Comparison of ENCODE assay signal across 9 cellular contexts in the genomic region with DNA sequence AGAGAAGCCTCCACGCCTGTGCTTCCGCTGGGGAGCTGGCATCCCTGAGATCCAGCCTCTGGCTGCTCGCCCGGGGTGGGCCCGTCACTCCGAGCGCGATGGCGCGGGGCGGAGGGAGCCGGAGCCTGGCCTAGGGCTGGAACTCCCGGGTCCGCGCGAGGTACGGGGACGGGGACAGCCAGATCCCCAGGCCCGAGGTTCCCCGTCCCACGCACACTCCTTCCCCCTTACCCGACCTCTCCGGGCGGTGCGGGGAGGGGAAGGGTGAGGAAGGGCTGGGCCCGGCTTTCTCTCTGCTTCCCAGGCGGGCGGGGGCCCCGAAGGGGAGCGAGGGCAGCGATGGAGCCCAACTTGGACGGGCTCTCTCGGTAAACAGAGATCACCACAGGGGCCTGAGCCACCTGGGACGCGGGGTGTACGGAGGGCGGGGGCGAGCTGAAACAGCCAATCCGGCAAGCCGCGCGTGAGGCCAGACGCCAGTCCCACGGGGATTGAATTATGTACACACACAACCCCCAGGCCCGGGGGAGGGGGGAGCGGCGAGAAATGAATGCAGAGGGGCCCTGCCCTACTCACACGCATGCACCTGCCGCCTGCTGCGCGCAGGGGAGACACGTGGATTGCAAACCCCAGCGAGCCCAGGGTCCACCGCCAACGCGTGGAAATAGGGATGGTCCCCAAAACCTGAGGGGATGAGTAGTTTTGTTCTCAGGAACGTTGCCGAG. TPM values are rescaled to one million over a fixed set of nuclear protein-coding genes. Genes with fewer than 3 reads are reported as not detected.
DNase-seq lines count a peak whose midpoint lies in the region; ATAC-seq, FAIRE-seq and TF ChIP-seq lines count a peak whose summit lies in the region.
"Had no signal": no experiment of that assay in that cellular context is flagged by ENCODE, and none has a peak within 500 bp of the region (broad histone marks: within the 10 kb centered on the region; RNA-seq: fewer than 3 reads in every experiment).

A gene with protein sequence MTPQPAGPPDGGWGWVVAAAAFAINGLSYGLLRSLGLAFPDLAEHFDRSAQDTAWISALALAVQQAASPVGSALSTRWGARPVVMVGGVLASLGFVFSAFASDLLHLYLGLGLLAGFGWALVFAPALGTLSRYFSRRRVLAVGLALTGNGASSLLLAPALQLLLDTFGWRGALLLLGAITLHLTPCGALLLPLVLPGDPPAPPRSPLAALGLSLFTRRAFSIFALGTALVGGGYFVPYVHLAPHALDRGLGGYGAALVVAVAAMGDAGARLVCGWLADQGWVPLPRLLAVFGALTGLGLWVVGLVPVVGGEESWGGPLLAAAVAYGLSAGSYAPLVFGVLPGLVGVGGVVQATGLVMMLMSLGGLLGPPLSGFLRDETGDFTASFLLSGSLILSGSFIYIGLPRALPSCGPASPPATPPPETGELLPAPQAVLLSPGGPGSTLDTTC (minus strand): TSS at position 549 of the 725 bp plus-strand sequence. CDS start 579 bp downstream, outside the sequence.

- H3K36me3 ChIP-seq in ES-I3 (ENCODE audit: insufficient read depth, low read length) (no peaks in the 10 kb centered on the region), keratinocyte (ENCODE audit: control insufficient read depth in 2 of 2, extremely low read depth in 1 of 2, insufficient read depth in 2 of 2, low read length in 2 of 2) (no peaks in the 10 kb centered on the region)

- no peak for ATAC-seq in GM21576 (IDR thresholded peaks at IDR 0.05; ENCODE audit: unreplicated experiment)
- no peak for ATAC-seq in GM18907 (IDR thresholded peaks at IDR 0.05; ENCODE audit: unreplicated experiment)

- H3K4me3 ChIP-seq in astrocyte of the cerebellum (ENCODE audit: low read depth, low read length): peak within 1 kb of the TSS; percentile 27
- peak within 1 kb of the TSS; percentile 21 to 46 (median 35) for H3K4me3 ChIP-seq in keratinocyte (ENCODE audit: control insufficient read depth in 2 of 3, extremely low read depth in 1 of 3, insufficient read depth in 2 of 3, low read depth in 1 of 3, low read length in 3 of 3)

- H3K27me3 ChIP-seq in keratinocyte (ENCODE audit: control insufficient read depth, extremely low read depth, insufficient read depth, low read length): peaks cover 21% of the 10 kb centered on the region

- H2AFZ ChIP-seq in keratinocyte (ENCODE audit: control insufficient read depth, low read length): peak within 1 kb of the TSS; percentile 43

- TF ChIP-seq CTCF in astrocyte of the cerebellum (IDR thresholded peaks at IDR 0.05; ENCODE audit: low read depth, low read length, missing control alignments): no peak
- no peak for TF ChIP-seq CTCF in keratinocyte (optimal IDR thresholded peaks at IDR 0.05 in 1 of 3, IDR thresholded peaks at IDR 0.05 in 1 of 3, conservative IDR thresholded peaks at IDR 0.05 in 1 of 3; ENCODE audit: extremely low read depth in 1 of 3, insufficient read depth in 2 of 3, low read length in 3 of 3)

- no peaks in the 10 kb centered on the region for H3K79me2 ChIP-seq in keratinocyte (ENCODE audit: control insufficient read depth, insufficient read depth, low read length)

- H3K4me2 ChIP-seq in keratinocyte (ENCODE audit: control insufficient read depth, extremely low read depth, insufficient read depth, low read depth, low read length): peak within 1 kb of the TSS; percentile 60

- in situ Hi-C loops in astrocyte of the cerebellum (cut with HindIII; ENCODE audit: low sequenced_read_pairs): no loop called here

- H3K9me1 ChIP-seq in keratinocyte (ENCODE audit: control insufficient read depth, extremely low read depth, insufficient read depth, low read length): no peaks in the 10 kb centered on the region

- H4K20me1 ChIP-seq in keratinocyte (ENCODE audit: control insufficient read depth, extremely low read depth, insufficient read depth, low read length): no peaks in the 10 kb centered on the region

- DNase-seq in NCI-H345 treated with DMSO at 0.1 percent for 48 hours (lab: John Stamatoyannopoulos, UW; ENCODE audit: unreplicated experiment) (peak; percentile 82), astrocyte of the cerebellum (ENCODE audit: low read depth) (no peak), keratinocyte (ENCODE audit: low read depth, low spot score) (no peak), HT-29 (ENCODE audit: low spot score) (no peak)
- DNase-seq in stimulated activated CD4-positive, alpha-beta T cell treated with anti-CD3 and anti-CD28 coated beads, Interleukin-2, amount 100 ng/mL, for 24 hours: peak; percentile 49 to 52

- H3K9me3 ChIP-seq in ES-I3 (ENCODE audit: control insufficient read depth, insufficient read depth, low read length): no peaks in the 10 kb centered on the region
- H3K9me3 ChIP-seq in keratinocyte (ENCODE audit: control insufficient read depth, low read depth, low read length): no peaks in the 10 kb centered on the region

- peak within 1 kb of the TSS; percentile 49; the same call in 1 of the 2 replicates for H3K9ac ChIP-seq in ES-I3 (ENCODE audit: low read depth, low read length)
- H3K9ac ChIP-seq in keratinocyte (ENCODE audit: control insufficient read depth, extremely low read depth, insufficient read depth, low read length): peak within 1 kb of the TSS; percentile 37

- dilution Hi-C loops in keratinocyte (cut with MboI; ENCODE audit: extremely low pct_ligation_motif_present, low sequenced_read_pairs): no loop called here

- FAIRE-seq in keratinocyte (lab: Jason Lieb, UNC): no peak
- FAIRE-seq: islet of Langerhans had no signal

- H3K4me1 ChIP-seq in ES-I3 (ENCODE audit: insufficient read depth, low read length): peaks cover 11% of the 10 kb centered on the region; the same call in 1 of the 2 replicates
- peaks cover 31% of the 10 kb centered on the region for H3K4me1 ChIP-seq in keratinocyte (ENCODE audit: control insufficient read depth, extremely low read depth, insufficient read depth, low read length)

- H3K27ac ChIP-seq in keratinocyte (ENCODE audit: control insufficient read depth, insufficient read depth, low read length): no peak within 1 kb of the TSS

RNA-seq across cellular contexts. Expression of the gene that starts here (rescaled TPM):
- 0.09 TPM in 1 of 3 replicates, not detected in the others for polyA plus RNA-seq in keratinocyte
- polyA plus RNA-seq in keratinocyte (2011; ENCODE audit: low read depth): not detected
- not detected in 2 replicates for polyA plus RNA-seq in keratinocyte (2011; cell fraction: cytosol; rRNA removed)
- not detected in 2 replicates for polyA plus RNA-seq in keratinocyte (2011; cell fraction: nucleus; rRNA removed)
- polyA plus RNA-seq in keratinocyte (2012; ENCODE audit: low replicate concordance): 0.21 and 0.23 TPM in 2 replicates
- not detected in 3 replicates for polyA minus RNA-seq in keratinocyte
- not detected for polyA minus RNA-seq in keratinocyte (2011; cell fraction: cytosol; rRNA and poly(A)+ RNA removed)
- polyA minus RNA-seq in keratinocyte (2011; cell fraction: nucleus; rRNA and poly(A)+ RNA removed): not detected in 2 replicates
- not detected in 2 replicates for total RNA-seq in HT-29 (2014; rRNA removed; shearing (Covaris generic))

Comparison
In these comparisons a context has a peak if more than half of its experiments do, and no peak if none do; other contexts are left out.
1. DNase-seq: peak in NCI-H345 treated with DMSO at 0.1 percent for 48 hours (single experiment) and stimulated activated CD4-positive, alpha-beta T cell treated with anti-CD3 and anti-CD28 coated beads, Interleukin-2, amount 100 ng/mL, for 24 hours (2 of 2); none in astrocyte of the cerebellum (single experiment), keratinocyte (single experiment) and HT-29 (single experiment).